13 cellular contexts compared by ENCODE assay signal in the genomic region with DNA sequence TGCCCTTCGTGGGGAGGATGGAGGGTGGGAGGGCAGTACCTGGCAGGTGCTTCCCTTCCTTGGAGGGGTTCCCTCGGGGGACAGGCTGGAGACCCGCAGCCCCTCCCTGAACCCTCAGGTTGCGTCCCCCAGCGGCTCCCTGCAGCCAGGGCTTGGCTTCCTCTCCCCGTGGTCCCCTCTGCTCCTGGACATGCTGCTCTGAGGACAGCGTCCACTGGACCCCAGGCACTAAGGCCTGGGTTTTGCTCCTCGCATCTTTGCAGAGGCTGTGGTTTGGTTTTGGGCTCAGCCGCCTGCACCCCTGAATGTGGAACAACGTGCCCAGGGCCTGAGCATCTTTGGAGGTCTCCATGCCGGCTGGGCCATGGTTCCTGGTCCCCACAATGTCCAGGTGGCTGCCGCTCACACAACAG.
A peak's percentile ranks its signal among the peaks of the same experiment; 100 is the strongest.
DNase-seq lines count a peak whose midpoint lies in the region; ATAC-seq and TF ChIP-seq lines count a peak whose summit lies in the region.
"Had no signal": no experiment of that assay in that cellular context is flagged by ENCODE, and none has a peak within 500 bp of the region (broad histone marks: within the 10 kb centered on the region; RNA-seq: fewer than 3 reads in every experiment).

No MANE protein-coding gene starts in this region.

- no peak for ATAC-seq in mucosa of descending colon
- ATAC-seq: CD8-positive, alpha-beta T cell; GM23338 had no signal

- H3K27me3 ChIP-seq in left ventricle myocardium inferior (ENCODE audit: low read depth) = no peaks in the 10 kb centered on the region
- H3K27me3 ChIP-seq: BLaER1 treated with 17β-estradiol and CSF1 and Interleukin-3, amounts not matched to agents 10 nM and 100 nM had no signal

- intact Hi-C loops in cardiac septum (cut with DNase I) (no loop called here), left ventricle myocardium inferior (cut with micrococcal nuclease) (no loop called here), mucosa of descending colon (cut with DNase I, micrococcal nuclease) (no loop called here)

- no peak overlapping the region for H3K27ac ChIP-seq in left ventricle myocardium inferior (replicated peaks)
- H3K27ac ChIP-seq: BLaER1 treated with 17β-estradiol and CSF1 and Interleukin-3, amounts not matched to agents 10 nM and 100 nM had no signal

- H3K9me3 ChIP-seq in left ventricle myocardium inferior (replicated peaks) (peaks cover 27% of the 10 kb centered on the region), mucosa of descending colon (peaks cover 5% of the 10 kb centered on the region)

- no peak overlapping the region for H3K27ac Mint-ChIP-seq in osteocyte (ENCODE audit: unreplicated experiment)
- H3K27ac Mint-ChIP-seq: B cell; CD8-positive, alpha-beta T cell; GM23338 had no signal

- H3K36me3 ChIP-seq in left ventricle myocardium inferior (no peaks in the 10 kb centered on the region), mucosa of descending colon (ENCODE audit: low read depth) (no peaks in the 10 kb centered on the region)

- peaks cover 13% of the 10 kb centered on the region for H3K9me3 Mint-ChIP-seq in osteocyte (ENCODE audit: unreplicated experiment)

- DNase-seq in cardiac septum (ENCODE audit: low spot score) (peak; percentile 72), left ventricle myocardium inferior (no peak), mesenteric fat pad (ENCODE audit: low spot score) (peak; percentile 75), osteocyte (ENCODE audit: extremely low spot score, unreplicated experiment) (peak; percentile 78), NCI-H2107 treated with DMSO at 0.1 percent for 48 hours (lab: John Stamatoyannopoulos, UW; ENCODE audit: unreplicated experiment) (no peak), mucosa of gallbladder (ENCODE audit: low spot score) (no peak), mucosa of descending colon (no peak)
- DNase-seq: CD8-positive, alpha-beta T cell; COR-L47; HCEC 1CT had no signal

- H3K4me3 ChIP-seq in left ventricle myocardium inferior (no peak overlapping the region), mucosa of descending colon (no peak overlapping the region)
- H3K4me3 ChIP-seq: BLaER1 treated with 17β-estradiol and CSF1 and Interleukin-3, amounts not matched to agents 10 nM and 100 nM; GM23338 had no signal

- TF ChIP-seq CTCF in left ventricle myocardium inferior (IDR thresholded peaks at IDR 0.05; ENCODE audit: borderline replicate concordance) (no peak), osteocyte (IDR thresholded peaks at IDR 0.05) (no peak), mucosa of descending colon (IDR thresholded peaks at IDR 0.05) (no peak)

- no peaks in the 10 kb centered on the region for H3K27me3 Mint-ChIP-seq in osteocyte (ENCODE audit: unreplicated experiment)
- H3K27me3 Mint-ChIP-seq: B cell had no signal

- H3K4me1 ChIP-seq in left ventricle myocardium inferior = no peaks in the 10 kb centered on the region
- no peaks in the 10 kb centered on the region for H3K4me1 ChIP-seq in mucosa of descending colon (ENCODE audit: low read depth)

- no peaks in the 10 kb centered on the region for H3K36me3 Mint-ChIP-seq in osteocyte (ENCODE audit: unreplicated experiment)

- H3K4me1 Mint-ChIP-seq in osteocyte (ENCODE audit: unreplicated experiment) = peaks cover 9% of the 10 kb centered on the region

- no peak overlapping the region for H3K4me3 Mint-ChIP-seq in osteocyte (ENCODE audit: unreplicated experiment)
- H3K4me3 Mint-ChIP-seq: B cell; CD8-positive, alpha-beta T cell; GM23338 had no signal

Comparison
In these comparisons a context has a peak if more than half of its experiments do, and no peak if none do; other contexts are left out.
1. DNase-seq: peak in cardiac septum (single experiment), mesenteric fat pad (single experiment) and osteocyte (single experiment); none in left ventricle myocardium inferior (single experiment), NCI-H2107 treated with DMSO at 0.1 percent for 48 hours (single experiment), mucosa of gallbladder (single experiment) and mucosa of descending colon (0 of 3).